In the genomic region with DNA sequence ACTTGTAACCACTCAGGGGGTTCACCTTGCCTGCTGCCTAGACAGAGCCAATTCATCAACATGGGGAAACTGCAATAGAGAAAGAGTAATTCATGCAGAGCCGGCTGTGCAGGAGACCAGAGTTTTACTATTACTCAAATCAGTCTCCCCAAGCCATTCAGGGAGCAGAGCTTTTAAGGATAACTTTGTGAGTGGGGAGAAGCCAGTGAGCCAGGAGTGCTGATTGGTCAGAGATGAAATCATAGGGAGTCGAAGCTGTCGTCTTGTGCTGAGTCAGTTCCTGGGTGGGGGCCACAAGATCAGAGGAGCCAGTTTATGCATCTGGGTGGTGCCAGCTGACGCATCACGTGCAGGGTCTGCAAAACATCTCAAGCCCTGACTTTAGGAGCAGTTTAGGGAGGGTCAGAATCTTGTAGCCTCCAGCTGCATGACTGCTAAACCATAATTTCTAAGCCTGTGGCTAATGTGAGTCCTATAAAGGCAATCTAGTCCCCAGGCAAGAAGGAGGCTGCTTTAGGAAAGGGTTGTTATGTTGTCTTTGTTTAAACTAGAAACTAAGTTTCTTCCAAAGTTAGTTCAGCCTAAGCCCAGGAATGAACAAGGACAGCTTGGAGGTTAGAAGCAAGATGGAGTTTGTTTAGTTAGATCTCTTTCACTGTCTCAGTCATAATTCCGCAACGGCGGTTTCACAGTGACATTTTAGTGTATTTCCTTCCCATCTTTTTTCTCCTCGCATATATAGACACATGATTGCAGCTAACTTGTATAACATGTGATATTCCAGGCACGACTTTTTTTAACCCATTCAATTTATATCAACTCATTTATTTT, we compare ENCODE assay signal across 7 cellular contexts.
DNase-seq lines count a peak whose midpoint lies in the region; ATAC-seq lines count a peak whose summit lies in the region.

No MANE protein-coding gene starts in this region.

- ATAC-seq in esophagus mucosa, result peak; percentile 19
- no peak for ATAC-seq in GM21529 (IDR thresholded peaks at IDR 0.05; ENCODE audit: unreplicated experiment)
- ATAC-seq in HG03571 (IDR thresholded peaks at IDR 0.05; ENCODE audit: unreplicated experiment), result no peak

- peak; percentile 54 to 63 for DNase-seq in Kasumi-1 (lab: John Stamatoyannopoulos, UW)
- peak; percentile 24 for DNase-seq in activated CD4-positive, alpha-beta T cell treated with anti-CD3 and anti-CD28 coated beads for 1 hour
- peak; percentile 48 to 54 for DNase-seq in stimulated activated CD4-positive, alpha-beta T cell treated with anti-CD3 and anti-CD28 coated beads, Interleukin-4, amount 100 ng/mL, for 48 hours (ENCODE audit: low read depth in 2 of 2)
- DNase-seq in NCI-H1417 treated with DMSO at 0.1 percent for 48 hours (lab: John Stamatoyannopoulos, UW), result no peak
